In genomic region chr17:28645576-28645939, GRCh38 we compare ENCODE assay signal across 1 cellular context.
TF ChIP-seq lines count a peak whose summit lies in the region.

No MANE protein-coding gene starts in this region.

TF ChIP-seq in H1, 55 proteins besides CTCF, POLR2A, EP300 and RAD21:
- TF ChIP-seq NANOG (IDR thresholded peaks at IDR 0.05; ENCODE audit: insufficient read depth, low read depth, low read length, poor library complexity, severe bottlenecking): no peak
- TF ChIP-seq SIX5 (IDR thresholded peaks at IDR 0.05; ENCODE audit: low read depth, low read length): no peak
- no peak for TF ChIP-seq RFX5 (IDR thresholded peaks at IDR 0.05; ENCODE audit: borderline replicate concordance, low read depth, low read length)
- TF ChIP-seq GABPA (IDR thresholded peaks at IDR 0.05; ENCODE audit: borderline replicate concordance, insufficient read depth, low read length): no peak
- no peak for TF ChIP-seq CEBPB (IDR thresholded peaks at IDR 0.05; ENCODE audit: low read depth, low read length)
- TF ChIP-seq USF2 (IDR thresholded peaks at IDR 0.05; ENCODE audit: low read length): no peak
- TF ChIP-seq RXRA (IDR thresholded peaks at IDR 0.05; ENCODE audit: insufficient read depth, low read depth, low read length): no peak
- TF ChIP-seq BACH1 (IDR thresholded peaks at IDR 0.05; ENCODE audit: low read length): no peak
- TF ChIP-seq ATF2 (IDR thresholded peaks at IDR 0.05; ENCODE audit: low read length): no peak
- no peak for TF ChIP-seq TAF7 (optimal IDR thresholded peaks at IDR 0.05; ENCODE audit: borderline replicate concordance, low read depth, low read length)
- TF ChIP-seq SP1 (IDR thresholded peaks at IDR 0.05; ENCODE audit: low read depth, low read length): no peak
- no peak for TF ChIP-seq SP2 (IDR thresholded peaks at IDR 0.05; ENCODE audit: low read length)
- no peak for TF ChIP-seq ATF3 (IDR thresholded peaks at IDR 0.05; ENCODE audit: insufficient read depth, low read depth, low read length)
- TF ChIP-seq ASH2L (IDR thresholded peaks at IDR 0.05; ENCODE audit: low read length): no peak
- no peak for TF ChIP-seq CBX8 (IDR thresholded peaks at IDR 0.05; ENCODE audit: borderline replicate concordance, low read depth, low read length)
TF ChIP-seq in H1: peak in this region for 0.
